In genomic region chr11:67356867-67357561, GRCh38 we compare ENCODE assay signal across 8 cellular contexts. TPM values are rescaled to one million over a fixed set of nuclear protein-coding genes. Genes with fewer than 3 reads are reported as not detected.
DNase-seq lines count a peak whose midpoint lies in the region; ATAC-seq and TF ChIP-seq lines count a peak whose summit lies in the region.

No MANE protein-coding gene starts in this region.

- no peak overlapping the region for H3K4me3 Mint-ChIP-seq in activated T-cell treated with anti-CD3 and anti-CD28 coated beads, Interleukin-2, amount 50 U/mL, for 24 hours
- H3K4me3 Mint-ChIP-seq in naive thymus-derived CD8-positive, alpha-beta T cell, result peak overlapping the region in 5 of 10 donors; percentile 12 to 56 (median 23)

- POLR2A ChIA-PET in OCI-LY7 (lab: Charles Lee), result interaction anchor here (0.7 to 9.3 kb wide), 3 partner anchors 12 to 50 kb away, joined by 3 to 106 read pairs (median 3); no protein-coding TSS in a partner anchor
- POLR2A ChIA-PET in naive thymus-derived CD8-positive, alpha-beta T cell (lab: Charles Lee), result interaction anchor here (1.0 to 19.8 kb wide), 6 partner anchors 10 to 89 kb away, joined by 3 to 493 read pairs (median 4); partner anchors contain the start of genes ANKRD13D, CLCF1, PPP1CA and RAD9A

- no peaks in the 10 kb centered on the region for H3K36me3 ChIP-seq in OCI-LY7 (ENCODE audit: insufficient read depth, low read length)
- no peaks in the 10 kb centered on the region for H3K36me3 ChIP-seq in esophagus squamous epithelium

- H3K27ac Mint-ChIP-seq in activated T-cell treated with anti-CD3 and anti-CD28 coated beads, Interleukin-2, amount 50 U/mL, for 24 hours, result peak overlapping the region; percentile 85
- H3K27ac Mint-ChIP-seq in naive thymus-derived CD8-positive, alpha-beta T cell, result peak overlapping the region in 9 of 10 donors; percentile 1 to 88 (median 79)

- H3K36me3 Mint-ChIP-seq in activated T-cell treated with anti-CD3 and anti-CD28 coated beads, Interleukin-2, amount 50 U/mL, for 24 hours (ENCODE audit: low read depth), result peaks cover 4% of the 10 kb centered on the region
- no peaks in the 10 kb centered on the region for H3K36me3 Mint-ChIP-seq in naive thymus-derived CD8-positive, alpha-beta T cell

- TF ChIP-seq POLR2A in esophagus squamous epithelium (IDR thresholded peaks at IDR 0.05), result no peak

- H4K20me1 ChIP-seq in OCI-LY7 (ENCODE audit: insufficient read depth, low read length), result no peaks in the 10 kb centered on the region

- H3K9me2 ChIP-seq in OCI-LY7 (ENCODE audit: insufficient read depth, low read length), result no peaks in the 10 kb centered on the region

- H3K4me3 ChIP-seq in OCI-LY7 (ENCODE audit: low read depth, low read length, poor library complexity, severe bottlenecking) (peak overlapping the region; percentile 70), esophagus squamous epithelium (no peak overlapping the region)

- no TSS peak for BruUV-seq in OCI-LY7 (replicated peaks; lab: Mats Ljungman, UMichigan)

- H3K27ac ChIP-seq in OCI-LY7 (ENCODE audit: low read depth, low read length, poor library complexity, severe bottlenecking) (peak overlapping the region; percentile 93), esophagus squamous epithelium (peak overlapping the region; percentile 97 to 100 (median 100))

- intact Hi-C loops in OCI-LY7 (cut with micrococcal nuclease; ENCODE audit: unreplicated experiment), result loop anchor here (1.0 to 10.0 kb wide), 3 partner anchors 17 to 228 kb away; partner anchors contain the start of gene GSTP1
- intact Hi-C loops in esophagus squamous epithelium (cut with DNase I), result no loop called here

- peak overlapping the region; percentile 96 for H3K4me2 ChIP-seq in OCI-LY7 (ENCODE audit: low read length)

- 10 to 23% methylated on average over 1 to 3 of the region's 3 CpGs for WGBS in esophagus squamous epithelium, 2 donors

- ATAC-seq in naive thymus-derived CD8-positive, alpha-beta T cell, result no peak
- no peak for ATAC-seq in HG02623 (IDR thresholded peaks at IDR 0.05; ENCODE audit: unreplicated experiment)

- CTCF ChIA-PET in OCI-LY7 (lab: Charles Lee; ENCODE audit: unreplicated experiment), result interaction anchor here (0.7 to 7.3 kb wide), 7 partner anchors 11 to 30 kb away, joined by 3 to 136 read pairs (median 6); partner anchors contain the start of gene CLCF1

- H3K27me3 ChIP-seq in esophagus squamous epithelium, result no peaks in the 10 kb centered on the region

- peak; percentile 78 for DNase-seq in COLO829 (ENCODE audit: low spot score)
- peak; percentile 97 for DNase-seq in HT-29 (ENCODE audit: low spot score)
- DNase-seq in OCI-LY7 (ENCODE audit: low spot score), result peak; percentile 89
- peak; percentile 77 for DNase-seq in activated T-cell treated with anti-CD3 and anti-CD28 coated beads, Interleukin-2, amount 50 U/mL, for 24 hours
- DNase-seq in esophagus squamous epithelium (lab: John Stamatoyannopoulos, UW), result no peak
- DNase-seq in naive thymus-derived CD8-positive, alpha-beta T cell, result peak; percentile 49 to 84 (median 68)
- peak; percentile 75 for DNase-seq in superior temporal gyrus (ENCODE audit: extremely low spot score)

- H3K4me1 ChIP-seq in OCI-LY7 (ENCODE audit: insufficient read depth, low read length, poor library complexity, severe bottlenecking), result peaks cover 43% of the 10 kb centered on the region
- peaks cover 44 to 62% (median 49%) of the 10 kb centered on the region in 3 donors for H3K4me1 ChIP-seq in esophagus squamous epithelium

- H3K9me3 ChIP-seq in OCI-LY7 (ENCODE audit: low read length) (no peaks in the 10 kb centered on the region), esophagus squamous epithelium (no peaks in the 10 kb centered on the region)

- H3K79me2 ChIP-seq in OCI-LY7 (ENCODE audit: insufficient read depth, low read depth, low read length), result peaks cover 11% of the 10 kb centered on the region; the same call in 1 of the 2 replicates

- TF ChIP-seq CTCF in OCI-LY7 (conservative IDR thresholded peaks at IDR 0.05; ENCODE audit: low read length), result peak; percentile 98
- peak; percentile 86 to 97 (median 96) for TF ChIP-seq CTCF in esophagus squamous epithelium (IDR thresholded peaks at IDR 0.05)

- peak overlapping the region; percentile 59; the same call in 1 of the 2 replicates for H2AFZ ChIP-seq in OCI-LY7 (ENCODE audit: low read length)

- peaks cover 30% of the 10 kb centered on the region for H3K4me1 Mint-ChIP-seq in activated T-cell treated with anti-CD3 and anti-CD28 coated beads, Interleukin-2, amount 50 U/mL, for 24 hours (ENCODE audit: low read depth)
- H3K4me1 Mint-ChIP-seq in naive thymus-derived CD8-positive, alpha-beta T cell, result peaks cover 14 to 64% (median 29%) of the 10 kb centered on the region in 4 donors

- no peaks in the 10 kb centered on the region for H3K27me3 Mint-ChIP-seq in activated T-cell treated with anti-CD3 and anti-CD28 coated beads, Interleukin-2, amount 50 U/mL, for 24 hours
- H3K27me3 Mint-ChIP-seq in naive thymus-derived CD8-positive, alpha-beta T cell, result no peaks in the 10 kb centered on the region

- no peaks in the 10 kb centered on the region for H3K9me3 Mint-ChIP-seq in activated T-cell treated with anti-CD3 and anti-CD28 coated beads, Interleukin-2, amount 50 U/mL, for 24 hours
- no peaks in the 10 kb centered on the region for H3K9me3 Mint-ChIP-seq in naive thymus-derived CD8-positive, alpha-beta T cell

RNA-seq across cellular contexts. Expression of gene POLD4, which starts 3.7 kb away (rescaled TPM):
- total RNA-seq in HT-29 (2014; rRNA removed; shearing (Covaris generic)), result 137 and 138 TPM in 2 replicates
- 146 and 153 TPM in 2 replicates for total RNA-seq in OCI-LY7 (2014; rRNA removed; shearing (Covaris generic))
- total RNA-seq in OCI-LY7 (2022) (160 and 171 TPM in 2 replicates), esophagus squamous epithelium (100 to 1,000 TPM in 1 of 4 donors, 10 to 100 TPM in 3; 62.6 to 113 (median 74.7) TPM)
- 100 to 1,000 TPM; 102 to 110 TPM for total RNA-seq in naive thymus-derived CD8-positive, alpha-beta T cell
- 100 to 1,000 TPM in 2 of 3 donors, 10 to 100 TPM in 1; 87.7 to 105 (median 102) TPM for polyA plus RNA-seq in naive thymus-derived CD8-positive, alpha-beta T cell

RNA-seq across cellular contexts. Expression of gene CLCF1, which starts 16.4 kb away (rescaled TPM):
- total RNA-seq in HT-29 (2014; rRNA removed; shearing (Covaris generic)), result 25.5 and 29.7 TPM in 2 replicates
- total RNA-seq in OCI-LY7 (2014; rRNA removed; shearing (Covaris generic)), result 0.35 and 0.67 TPM in 2 replicates
- total RNA-seq in OCI-LY7 (2022) (0.34 TPM in 1 of 2 replicates, not detected in the other), esophagus squamous epithelium (1 to 10 TPM; 2.3 to 6.8 (median 2.7) TPM)
- total RNA-seq in naive thymus-derived CD8-positive, alpha-beta T cell, result 1 to 10 TPM; 1.1 to 1.5 TPM
- under 1 TPM in 1 of 3 donors, not detected in 2; 0.58 TPM for polyA plus RNA-seq in naive thymus-derived CD8-positive, alpha-beta T cell

RNA-seq across cellular contexts. Expression of gene RAD9A, which starts 34.8 kb away (rescaled TPM):
- total RNA-seq in HT-29 (2014; rRNA removed; shearing (Covaris generic)), result 35.2 and 38.4 TPM in 2 replicates
- 30.1 and 51.0 TPM in 2 replicates for total RNA-seq in OCI-LY7 (2014; rRNA removed; shearing (Covaris generic))
- total RNA-seq in OCI-LY7 (2022) (62.2 and 71.1 TPM in 2 replicates), esophagus squamous epithelium (10 to 100 TPM; 10.6 to 18.3 (median 12.7) TPM)
- 10 to 100 TPM; 47.3 to 58.1 TPM for total RNA-seq in naive thymus-derived CD8-positive, alpha-beta T cell
- 1 to 10 TPM; 6.5 to 9.4 (median 6.6) TPM for polyA plus RNA-seq in naive thymus-derived CD8-positive, alpha-beta T cell

RNA-seq across cellular contexts. Expression of gene PPP1CA, which starts 44.6 kb away (rescaled TPM):
- total RNA-seq in HT-29 (2014; rRNA removed; shearing (Covaris generic)), result 610 and 631 TPM in 2 replicates
- total RNA-seq in OCI-LY7 (2014; rRNA removed; shearing (Covaris generic)), result 248 and 311 TPM in 2 replicates
- total RNA-seq in OCI-LY7 (2022), result 210 and 219 TPM in 2 replicates
- 100 to 1,000 TPM; 146 to 202 (median 185) TPM for total RNA-seq in esophagus squamous epithelium
- 100 to 1,000 TPM; 141 to 146 TPM for total RNA-seq in naive thymus-derived CD8-positive, alpha-beta T cell
- polyA plus RNA-seq in naive thymus-derived CD8-positive, alpha-beta T cell, result 100 to 1,000 TPM; 357 to 518 (median 403) TPM

RNA-seq across cellular contexts. Expression of gene TBC1D10C, which starts 46.9 kb away (rescaled TPM):
- total RNA-seq in HT-29 (2014; rRNA removed; shearing (Covaris generic)), result 0.15 TPM in 1 of 2 replicates, not detected in the other
- 105 and 124 TPM in 2 replicates for total RNA-seq in OCI-LY7 (2014; rRNA removed; shearing (Covaris generic))
- total RNA-seq in OCI-LY7 (2022), result 108 and 117 TPM in 2 replicates
- 1 to 10 TPM; 1.7 to 7.2 (median 3.5) TPM for total RNA-seq in esophagus squamous epithelium
- total RNA-seq in naive thymus-derived CD8-positive, alpha-beta T cell, result 100 to 1,000 TPM; 403 to 419 TPM
- polyA plus RNA-seq in naive thymus-derived CD8-positive, alpha-beta T cell, result 100 to 1,000 TPM; 231 to 307 (median 251) TPM
